In the genomic region with DNA sequence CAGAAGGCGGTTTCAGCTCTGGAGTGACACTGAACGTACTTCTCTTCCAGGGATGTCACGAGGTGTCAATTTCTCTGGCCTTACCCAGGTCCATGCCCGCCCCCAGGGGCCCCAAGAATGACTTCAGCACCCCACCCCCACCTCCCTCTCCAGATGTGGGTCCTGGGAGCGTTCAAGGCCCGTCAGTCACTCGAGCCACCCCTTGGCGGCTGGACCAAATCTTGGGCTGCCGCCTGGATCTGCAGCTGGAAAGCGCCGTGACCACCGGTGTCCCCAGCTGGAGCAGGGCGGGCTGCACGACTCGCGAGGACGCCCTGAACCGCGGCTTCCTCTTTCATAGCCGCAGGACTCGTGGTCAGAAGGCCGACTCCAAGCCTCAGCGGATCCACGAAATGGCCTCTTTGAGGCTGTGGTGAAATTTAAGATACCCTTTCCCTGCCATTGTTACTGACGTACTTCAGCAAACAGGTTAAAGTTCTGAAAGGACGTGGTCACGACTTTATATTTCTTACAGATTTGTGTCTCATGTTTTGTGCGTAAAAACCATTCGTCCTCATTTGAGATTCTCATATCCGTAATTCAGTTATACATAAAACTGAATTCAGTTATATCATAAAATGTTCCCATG, we compare ENCODE assay signal across 1 cellular context.
TF ChIP-seq lines count a peak whose summit lies in the region.

No MANE protein-coding gene starts in this region.

TF ChIP-seq in K562, 482 proteins besides CTCF, POLR2A, EP300 and RAD21 (continued from another document and continues in another):
- TF ChIP-seq, protein P1, sequence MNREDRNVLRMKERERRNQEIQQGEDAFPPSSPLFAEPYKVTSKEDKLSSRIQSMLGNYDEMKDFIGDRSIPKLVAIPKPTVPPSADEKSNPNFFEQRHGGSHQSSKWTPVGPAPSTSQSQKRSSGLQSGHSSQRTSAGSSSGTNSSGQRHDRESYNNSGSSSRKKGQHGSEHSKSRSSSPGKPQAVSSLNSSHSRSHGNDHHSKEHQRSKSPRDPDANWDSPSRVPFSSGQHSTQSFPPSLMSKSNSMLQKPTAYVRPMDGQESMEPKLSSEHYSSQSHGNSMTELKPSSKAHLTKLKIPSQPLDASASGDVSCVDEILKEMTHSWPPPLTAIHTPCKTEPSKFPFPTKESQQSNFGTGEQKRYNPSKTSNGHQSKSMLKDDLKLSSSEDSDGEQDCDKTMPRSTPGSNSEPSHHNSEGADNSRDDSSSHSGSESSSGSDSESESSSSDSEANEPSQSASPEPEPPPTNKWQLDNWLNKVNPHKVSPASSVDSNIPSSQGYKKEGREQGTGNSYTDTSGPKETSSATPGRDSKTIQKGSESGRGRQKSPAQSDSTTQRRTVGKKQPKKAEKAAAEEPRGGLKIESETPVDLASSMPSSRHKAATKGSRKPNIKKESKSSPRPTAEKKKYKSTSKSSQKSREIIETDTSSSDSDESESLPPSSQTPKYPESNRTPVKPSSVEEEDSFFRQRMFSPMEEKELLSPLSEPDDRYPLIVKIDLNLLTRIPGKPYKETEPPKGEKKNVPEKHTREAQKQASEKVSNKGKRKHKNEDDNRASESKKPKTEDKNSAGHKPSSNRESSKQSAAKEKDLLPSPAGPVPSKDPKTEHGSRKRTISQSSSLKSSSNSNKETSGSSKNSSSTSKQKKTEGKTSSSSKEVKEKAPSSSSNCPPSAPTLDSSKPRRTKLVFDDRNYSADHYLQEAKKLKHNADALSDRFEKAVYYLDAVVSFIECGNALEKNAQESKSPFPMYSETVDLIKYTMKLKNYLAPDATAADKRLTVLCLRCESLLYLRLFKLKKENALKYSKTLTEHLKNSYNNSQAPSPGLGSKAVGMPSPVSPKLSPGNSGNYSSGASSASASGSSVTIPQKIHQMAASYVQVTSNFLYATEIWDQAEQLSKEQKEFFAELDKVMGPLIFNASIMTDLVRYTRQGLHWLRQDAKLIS (CRISPR knock-in tag; IDR thresholded peaks at IDR 0.05) = no peak
- TF ChIP-seq DNMT1 (IDR thresholded peaks at IDR 0.05) = no peak
- peak; percentile 55; the same call in 1 of the 2 replicates for TF ChIP-seq RNF2 (IDR thresholded peaks at IDR 0.05)
- peak; percentile 53; the same call in 1 of the 2 replicates for TF ChIP-seq RB1 (IDR thresholded peaks at IDR 0.05; ENCODE audit: low read depth)
- TF ChIP-seq, protein P2, sequence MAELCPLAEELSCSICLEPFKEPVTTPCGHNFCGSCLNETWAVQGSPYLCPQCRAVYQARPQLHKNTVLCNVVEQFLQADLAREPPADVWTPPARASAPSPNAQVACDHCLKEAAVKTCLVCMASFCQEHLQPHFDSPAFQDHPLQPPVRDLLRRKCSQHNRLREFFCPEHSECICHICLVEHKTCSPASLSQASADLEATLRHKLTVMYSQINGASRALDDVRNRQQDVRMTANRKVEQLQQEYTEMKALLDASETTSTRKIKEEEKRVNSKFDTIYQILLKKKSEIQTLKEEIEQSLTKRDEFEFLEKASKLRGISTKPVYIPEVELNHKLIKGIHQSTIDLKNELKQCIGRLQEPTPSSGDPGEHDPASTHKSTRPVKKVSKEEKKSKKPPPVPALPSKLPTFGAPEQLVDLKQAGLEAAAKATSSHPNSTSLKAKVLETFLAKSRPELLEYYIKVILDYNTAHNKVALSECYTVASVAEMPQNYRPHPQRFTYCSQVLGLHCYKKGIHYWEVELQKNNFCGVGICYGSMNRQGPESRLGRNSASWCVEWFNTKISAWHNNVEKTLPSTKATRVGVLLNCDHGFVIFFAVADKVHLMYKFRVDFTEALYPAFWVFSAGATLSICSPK (IDR thresholded peaks at IDR 0.05; ENCODE audit: borderline replicate concordance) = no peak
- no peak for TF ChIP-seq RBM39 (optimal IDR thresholded peaks at IDR 0.05; ENCODE audit: low read depth, low read length)
- TF ChIP-seq SP2 (IDR thresholded peaks at IDR 0.05; ENCODE audit: extremely low read depth, low read depth, low read length, poor library complexity, severe bottlenecking) = no peak
- peak; percentile 33; the same call in 1 of the 2 replicates for TF ChIP-seq NCOR1 (IDR thresholded peaks at IDR 0.05)
- peak; percentile 29; the same call in 1 of the 2 replicates for TF ChIP-seq E2F3 (CRISPR knock-in tag; IDR thresholded peaks at IDR 0.05)
- no peak for TF ChIP-seq FOXK2 (conservative IDR thresholded peaks at IDR 0.05 in 1 of 2, IDR thresholded peaks at IDR 0.05 in 1 of 2; ENCODE audit: low read depth in 2 of 2)
- TF ChIP-seq IRF2 (CRISPR knock-in tag; IDR thresholded peaks at IDR 0.05) = no peak
- no peak for TF ChIP-seq ZC3H11A (IDR thresholded peaks at IDR 0.05; ENCODE audit: low read depth, low read length)
- TF ChIP-seq SMAD3 (CRISPR knock-in tag; conservative IDR thresholded peaks at IDR 0.05) = 0 out of 2 replicates have a peak, but pooled peaks have one; percentile 18
- no peak for TF ChIP-seq FOXJ3 (CRISPR knock-in tag; IDR thresholded peaks at IDR 0.05)
- TF ChIP-seq CREB1 (IDR thresholded peaks at IDR 0.05) = peak; percentile 34; the same call in 1 of the 2 replicates
- no peak for TF ChIP-seq CREB1 (CRISPR knock-in tag; IDR thresholded peaks at IDR 0.05)
- TF ChIP-seq TFAM (CRISPR knock-in tag; conservative IDR thresholded peaks at IDR 0.05) = no peak
- no peak for TF ChIP-seq NR3C1 (CRISPR knock-in tag; IDR thresholded peaks at IDR 0.05)
- TF ChIP-seq NRF1 (conservative IDR thresholded peaks at IDR 0.05 in 1 of 2, IDR thresholded peaks at IDR 0.05 in 1 of 2) = no peak
- TF ChIP-seq, protein P3, sequence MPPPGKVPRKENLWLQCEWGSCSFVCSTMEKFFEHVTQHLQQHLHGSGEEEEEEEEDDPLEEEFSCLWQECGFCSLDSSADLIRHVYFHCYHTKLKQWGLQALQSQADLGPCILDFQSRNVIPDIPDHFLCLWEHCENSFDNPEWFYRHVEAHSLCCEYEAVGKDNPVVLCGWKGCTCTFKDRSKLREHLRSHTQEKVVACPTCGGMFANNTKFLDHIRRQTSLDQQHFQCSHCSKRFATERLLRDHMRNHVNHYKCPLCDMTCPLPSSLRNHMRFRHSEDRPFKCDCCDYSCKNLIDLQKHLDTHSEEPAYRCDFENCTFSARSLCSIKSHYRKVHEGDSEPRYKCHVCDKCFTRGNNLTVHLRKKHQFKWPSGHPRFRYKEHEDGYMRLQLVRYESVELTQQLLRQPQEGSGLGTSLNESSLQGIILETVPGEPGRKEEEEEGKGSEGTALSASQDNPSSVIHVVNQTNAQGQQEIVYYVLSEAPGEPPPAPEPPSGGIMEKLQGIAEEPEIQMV (tag; conservative IDR thresholded peaks at IDR 0.05; ENCODE audit: low read depth) = no peak
- TF ChIP-seq RBM15 (IDR thresholded peaks at IDR 0.05; ENCODE audit: insufficient read depth, low read length) = no peak
- TF ChIP-seq RCOR1 (IDR thresholded peaks at IDR 0.05; ENCODE audit: borderline replicate concordance in 1 of 2, low read depth in 2 of 2, low read length in 2 of 2) = 0 out of 4 replicates have a peak, but pooled peaks of 1 of the 2 experiments have one; percentile 35
- TF ChIP-seq KLF1 (tag; IDR thresholded peaks at IDR 0.05) = peak; percentile 85
- TF ChIP-seq NCOA6 (IDR thresholded peaks at IDR 0.05) = no peak
- TF ChIP-seq, protein P4, sequence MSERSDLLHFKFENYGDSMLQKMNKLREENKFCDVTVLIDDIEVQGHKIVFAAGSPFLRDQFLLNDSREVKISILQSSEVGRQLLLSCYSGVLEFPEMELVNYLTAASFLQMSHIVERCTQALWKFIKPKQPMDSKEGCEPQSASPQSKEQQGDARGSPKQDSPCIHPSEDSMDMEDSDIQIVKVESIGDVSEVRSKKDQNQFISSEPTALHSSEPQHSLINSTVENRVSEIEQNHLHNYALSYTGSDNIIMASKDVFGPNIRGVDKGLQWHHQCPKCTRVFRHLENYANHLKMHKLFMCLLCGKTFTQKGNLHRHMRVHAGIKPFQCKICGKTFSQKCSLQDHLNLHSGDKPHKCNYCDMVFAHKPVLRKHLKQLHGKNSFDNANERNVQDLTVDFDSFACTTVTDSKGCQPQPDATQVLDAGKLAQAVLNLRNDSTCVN (CRISPR knock-in tag; IDR thresholded peaks at IDR 0.05) = no peak
- TF ChIP-seq, protein P5, sequence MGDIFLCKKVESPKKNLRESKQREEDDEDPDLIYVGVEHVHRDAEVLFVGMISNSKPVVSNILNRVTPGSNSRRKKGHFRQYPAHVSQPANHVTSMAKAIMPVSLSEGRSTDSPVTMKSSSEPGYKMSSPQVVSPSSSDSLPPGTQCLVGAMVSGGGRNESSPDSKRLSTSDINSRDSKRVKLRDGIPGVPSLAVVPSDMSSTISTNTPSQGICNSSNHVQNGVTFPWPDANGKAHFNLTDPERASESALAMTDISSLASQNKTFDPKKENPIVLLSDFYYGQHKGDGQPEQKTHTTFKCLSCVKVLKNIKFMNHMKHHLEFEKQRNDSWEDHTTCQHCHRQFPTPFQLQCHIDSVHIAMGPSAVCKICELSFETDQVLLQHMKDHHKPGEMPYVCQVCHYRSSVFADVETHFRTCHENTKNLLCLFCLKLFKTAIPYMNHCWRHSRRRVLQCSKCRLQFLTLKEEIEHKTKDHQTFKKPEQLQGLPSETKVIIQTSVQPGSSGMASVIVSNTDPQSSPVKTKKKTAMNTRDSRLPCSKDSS (IDR thresholded peaks at IDR 0.05; ENCODE audit: low read depth, partially characterized antibody) = no peak
- TF ChIP-seq, protein P6, sequence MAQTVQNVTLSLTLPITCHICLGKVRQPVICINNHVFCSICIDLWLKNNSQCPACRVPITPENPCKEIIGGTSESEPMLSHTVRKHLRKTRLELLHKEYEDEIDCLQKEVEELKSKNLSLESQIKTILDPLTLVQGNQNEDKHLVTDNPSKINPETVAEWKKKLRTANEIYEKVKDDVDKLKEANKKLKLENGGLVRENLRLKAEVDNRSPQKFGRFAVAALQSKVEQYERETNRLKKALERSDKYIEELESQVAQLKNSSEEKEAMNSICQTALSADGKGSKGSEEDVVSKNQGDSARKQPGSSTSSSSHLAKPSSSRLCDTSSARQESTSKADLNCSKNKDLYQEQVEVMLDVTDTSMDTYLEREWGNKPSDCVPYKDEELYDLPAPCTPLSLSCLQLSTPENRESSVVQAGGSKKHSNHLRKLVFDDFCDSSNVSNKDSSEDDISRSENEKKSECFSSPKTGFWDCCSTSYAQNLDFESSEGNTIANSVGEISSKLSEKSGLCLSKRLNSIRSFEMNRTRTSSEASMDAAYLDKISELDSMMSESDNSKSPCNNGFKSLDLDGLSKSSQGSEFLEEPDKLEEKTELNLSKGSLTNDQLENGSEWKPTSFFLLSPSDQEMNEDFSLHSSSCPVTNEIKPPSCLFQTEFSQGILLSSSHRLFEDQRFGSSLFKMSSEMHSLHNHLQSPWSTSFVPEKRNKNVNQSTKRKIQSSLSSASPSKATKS (CRISPR knock-in tag; IDR thresholded peaks at IDR 0.05) = no peak
- TF ChIP-seq, protein P7, sequence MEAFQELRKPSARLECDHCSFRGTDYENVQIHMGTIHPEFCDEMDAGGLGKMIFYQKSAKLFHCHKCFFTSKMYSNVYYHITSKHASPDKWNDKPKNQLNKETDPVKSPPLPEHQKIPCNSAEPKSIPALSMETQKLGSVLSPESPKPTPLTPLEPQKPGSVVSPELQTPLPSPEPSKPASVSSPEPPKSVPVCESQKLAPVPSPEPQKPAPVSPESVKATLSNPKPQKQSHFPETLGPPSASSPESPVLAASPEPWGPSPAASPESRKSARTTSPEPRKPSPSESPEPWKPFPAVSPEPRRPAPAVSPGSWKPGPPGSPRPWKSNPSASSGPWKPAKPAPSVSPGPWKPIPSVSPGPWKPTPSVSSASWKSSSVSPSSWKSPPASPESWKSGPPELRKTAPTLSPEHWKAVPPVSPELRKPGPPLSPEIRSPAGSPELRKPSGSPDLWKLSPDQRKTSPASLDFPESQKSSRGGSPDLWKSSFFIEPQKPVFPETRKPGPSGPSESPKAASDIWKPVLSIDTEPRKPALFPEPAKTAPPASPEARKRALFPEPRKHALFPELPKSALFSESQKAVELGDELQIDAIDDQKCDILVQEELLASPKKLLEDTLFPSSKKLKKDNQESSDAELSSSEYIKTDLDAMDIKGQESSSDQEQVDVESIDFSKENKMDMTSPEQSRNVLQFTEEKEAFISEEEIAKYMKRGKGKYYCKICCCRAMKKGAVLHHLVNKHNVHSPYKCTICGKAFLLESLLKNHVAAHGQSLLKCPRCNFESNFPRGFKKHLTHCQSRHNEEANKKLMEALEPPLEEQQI (IDR thresholded peaks at IDR 0.05) = no peak
- TF ChIP-seq CBFA2T3 (IDR thresholded peaks at IDR 0.05) = peak; percentile 88
- TF ChIP-seq ZNF75A (CRISPR knock-in tag; IDR thresholded peaks at IDR 0.05) = peak; percentile 7; the same call in 1 of the 2 replicates
- peak; percentile 56 for TF ChIP-seq JUND (IDR thresholded peaks at IDR 0.05; ENCODE audit: borderline replicate concordance, low read depth, low read length)
- TF ChIP-seq JUND (tag; IDR thresholded peaks at IDR 0.05; ENCODE audit: borderline replicate concordance, low read depth, low read length) = no peak; the same call in 2 of the 3 replicates
- TF ChIP-seq, protein P8, sequence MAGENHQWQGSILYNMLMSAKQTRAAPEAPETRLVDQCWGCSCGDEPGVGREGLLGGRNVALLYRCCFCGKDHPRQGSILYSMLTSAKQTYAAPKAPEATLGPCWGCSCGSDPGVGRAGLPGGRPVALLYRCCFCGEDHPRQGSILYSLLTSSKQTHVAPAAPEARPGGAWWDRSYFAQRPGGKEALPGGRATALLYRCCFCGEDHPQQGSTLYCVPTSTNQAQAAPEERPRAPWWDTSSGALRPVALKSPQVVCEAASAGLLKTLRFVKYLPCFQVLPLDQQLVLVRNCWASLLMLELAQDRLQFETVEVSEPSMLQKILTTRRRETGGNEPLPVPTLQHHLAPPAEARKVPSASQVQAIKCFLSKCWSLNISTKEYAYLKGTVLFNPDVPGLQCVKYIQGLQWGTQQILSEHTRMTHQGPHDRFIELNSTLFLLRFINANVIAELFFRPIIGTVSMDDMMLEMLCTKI (IDR thresholded peaks at IDR 0.05; ENCODE audit: partially characterized antibody) = no peak
- no peak for TF ChIP-seq BRCA1 (IDR thresholded peaks at IDR 0.05)
- TF ChIP-seq BRCA1 (CRISPR knock-in tag; IDR thresholded peaks at IDR 0.05) = no peak
- TF ChIP-seq TOE1 (IDR thresholded peaks at IDR 0.05; ENCODE audit: borderline replicate concordance) = peak; percentile 89
- no peak for TF ChIP-seq TOE1 (CRISPR knock-in tag; IDR thresholded peaks at IDR 0.05; ENCODE audit: borderline replicate concordance, low read depth)
